ENCODE assay signal across 11 cellular contexts in the genomic region with DNA sequence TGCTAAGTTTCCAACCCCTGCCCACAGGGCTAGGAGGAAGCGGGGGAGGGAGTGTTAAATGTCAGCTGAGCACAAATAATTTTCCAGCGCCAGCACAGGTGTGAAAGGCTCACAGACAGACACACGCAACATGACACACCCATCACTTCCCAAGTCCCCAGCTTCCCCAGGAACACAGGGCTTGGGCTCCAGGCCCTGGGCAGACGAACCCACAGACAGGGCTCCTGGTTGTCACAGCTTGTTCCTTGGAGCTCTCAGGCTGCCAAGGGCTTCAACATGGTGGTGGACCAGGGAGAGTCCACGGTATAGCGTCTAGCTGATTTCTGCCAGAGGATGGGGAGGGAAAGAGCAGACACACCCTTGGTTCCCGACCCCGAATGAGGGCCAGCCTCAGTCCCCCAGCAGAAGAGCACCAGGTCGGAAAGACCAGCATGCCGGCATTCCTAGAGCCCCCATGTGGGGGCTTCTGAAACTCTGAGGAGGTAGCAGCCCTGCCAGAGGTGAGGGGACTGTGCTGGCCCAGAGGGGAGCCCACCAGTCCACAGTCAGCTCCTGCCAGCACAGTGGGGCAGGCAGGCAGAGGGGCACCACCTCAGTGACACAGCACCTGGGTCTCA. TPM values are rescaled to one million over a fixed set of nuclear protein-coding genes. Genes with fewer than 3 reads are reported as not detected.
DNase-seq lines count a peak whose midpoint lies in the region; TF ChIP-seq lines count a peak whose summit lies in the region.
"Had no signal": no experiment of that assay in that cellular context is flagged by ENCODE, and none has a peak within 500 bp of the region (broad histone marks: within the 10 kb centered on the region; RNA-seq: fewer than 3 reads in every experiment).

No MANE protein-coding gene starts in this region.

- H3K36me3 ChIP-seq in DOHH2 (ENCODE audit: control insufficient read depth, low read length) (peaks cover 32% of the 10 kb centered on the region), OCI-LY1 (ENCODE audit: insufficient read depth, low read length) (peaks cover 28% of the 10 kb centered on the region), sigmoid colon (no peaks in the 10 kb centered on the region), SJCRH30 (no peaks in the 10 kb centered on the region)

- H3K9me3 Mint-ChIP-seq in activated naive CD4-positive, alpha-beta T cell treated with anti-CD3 and anti-CD28 coated beads, Interleukin-2, amount 10 ng/mL, durations not matched to agents 7 days and 5 days, result no peaks in the 10 kb centered on the region

- WGBS in sigmoid colon, 2 donors, result 69 to 72% methylated on average over 10 of the region's 10 CpGs

- H3K9me2 ChIP-seq in DOHH2 (replicated peaks; ENCODE audit: control insufficient read depth, low read length), result no peaks in the 10 kb centered on the region
- no peaks in the 10 kb centered on the region for H3K9me2 ChIP-seq in OCI-LY1 (ENCODE audit: low read depth, low read length)

- CTCF ChIA-PET in activated naive CD4-positive, alpha-beta T cell treated with anti-CD3 and anti-CD28 coated beads, Interleukin-2, amount 10 ng/mL, durations not matched to agents 7 days and 5 days (lab: Charles Lee), result interaction anchor here (0.7 to 18.7 kb wide), 10 partner anchors 13 to 151 kb away, joined by 3 to 507 read pairs (median 3); a partner anchor contains a TSS

- peaks cover 29% of the 10 kb centered on the region for H3K79me2 ChIP-seq in DOHH2 (ENCODE audit: control insufficient read depth, low read length)
- H3K79me2 ChIP-seq in OCI-LY1 (ENCODE audit: insufficient read depth, low read length), result no peaks in the 10 kb centered on the region

- H3K27me3 ChIP-seq in DOHH2 (ENCODE audit: control insufficient read depth, low read length), result no peaks in the 10 kb centered on the region
- no peaks in the 10 kb centered on the region for H3K27me3 ChIP-seq in OCI-LY1 (ENCODE audit: insufficient read depth, low read length)
- peaks cover 0 to under 1% (median 0%) of the 10 kb centered on the region in 3 donors for H3K27me3 ChIP-seq in sigmoid colon
- H3K27me3 ChIP-seq in SJCRH30, result no peaks in the 10 kb centered on the region

- intact Hi-C loops in sigmoid colon (cut with DNase I), result loop anchor here (5.0 kb wide), 1 partner anchor 119 kb away; no protein-coding TSS in a partner anchor

- peak overlapping the region; percentile 97 for H3K4me3 ChIP-seq in DOHH2 (ENCODE audit: low read length)
- H3K4me3 ChIP-seq in OCI-LY1 (ENCODE audit: low read depth, low read length, poor library complexity, severe bottlenecking), result peak overlapping the region; percentile 92
- H3K4me3 ChIP-seq in sigmoid colon, result no peak overlapping the region
- no peak overlapping the region for H3K4me3 ChIP-seq in SJCRH30

- peak overlapping the region; percentile 93 for H3K27ac Mint-ChIP-seq in activated naive CD4-positive, alpha-beta T cell treated with anti-CD3 and anti-CD28 coated beads, Interleukin-2, amount 10 ng/mL, durations not matched to agents 7 days and 5 days

- H3K4me1 ChIP-seq in DOHH2 (ENCODE audit: control insufficient read depth, low read length) (peaks cover 52% of the 10 kb centered on the region), OCI-LY1 (ENCODE audit: insufficient read depth, low read length, severe bottlenecking) (peaks cover 54% of the 10 kb centered on the region), sigmoid colon (peaks cover 0 to 17% (median 14%) of the 10 kb centered on the region in 4 donors), SJCRH30 (peaks cover 26% of the 10 kb centered on the region)

- peak overlapping the region; percentile 94 for H3K4me2 ChIP-seq in DOHH2 (ENCODE audit: low read length)
- peak overlapping the region; percentile 90 for H3K4me2 ChIP-seq in OCI-LY1 (ENCODE audit: low read length)

- H4K20me1 ChIP-seq in DOHH2 (ENCODE audit: control insufficient read depth, insufficient read depth, low read depth, low read length) (peaks cover 20% of the 10 kb centered on the region), OCI-LY1 (ENCODE audit: insufficient read depth, low read length) (no peaks in the 10 kb centered on the region)

- DNase-seq in activated naive CD4-positive, alpha-beta T cell treated with anti-CD3 and anti-CD28 coated beads, Interleukin-2, amount 10 ng/mL, durations not matched to agents 7 days and 5 days, result no peak
- peak; percentile 56 for DNase-seq in sigmoid colon
- no peak for DNase-seq in DMS114 treated with DMSO at 0.1 percent for 48 hours (lab: John Stamatoyannopoulos, UW; ENCODE audit: unreplicated experiment)
- no peak for DNase-seq in NCI-H1105 (lab: John Stamatoyannopoulos, UW)
- no peak for DNase-seq in SJCRH30
- DNase-seq in LoVo (ENCODE audit: low spot score), result no peak

- H3K4me1 Mint-ChIP-seq in activated naive CD4-positive, alpha-beta T cell treated with anti-CD3 and anti-CD28 coated beads, Interleukin-2, amount 10 ng/mL, durations not matched to agents 7 days and 5 days, result peaks cover 60% of the 10 kb centered on the region

- no peak for TF ChIP-seq POLR2A in sigmoid colon (IDR thresholded peaks at IDR 0.05)

- peaks cover 12% of the 10 kb centered on the region for H3K36me3 Mint-ChIP-seq in activated naive CD4-positive, alpha-beta T cell treated with anti-CD3 and anti-CD28 coated beads, Interleukin-2, amount 10 ng/mL, durations not matched to agents 7 days and 5 days

- TF ChIP-seq EP300 in sigmoid colon (IDR thresholded peaks at IDR 0.05), result no peak

- H2AFZ ChIP-seq in OCI-LY1 (ENCODE audit: low read length), result no peak overlapping the region

- peak overlapping the region; percentile 92 for H3K4me3 Mint-ChIP-seq in activated naive CD4-positive, alpha-beta T cell treated with anti-CD3 and anti-CD28 coated beads, Interleukin-2, amount 10 ng/mL, durations not matched to agents 7 days and 5 days

- peak overlapping the region; percentile 90 for H3K9ac ChIP-seq in OCI-LY1 (ENCODE audit: low read length)

- no peak overlapping the region for H3K27ac ChIP-seq in DOHH2 (ENCODE audit: low read depth, low read length)
- H3K27ac ChIP-seq in OCI-LY1 (ENCODE audit: low read depth, low read length, poor library complexity, severe bottlenecking), result peak overlapping the region; percentile 55
- no peak overlapping the region for H3K27ac ChIP-seq in sigmoid colon
- H3K27ac ChIP-seq in SJCRH30, result no peak overlapping the region
- H3K27ac ChIP-seq: epithelial cell of prostate had no signal

- TF ChIP-seq CTCF in DOHH2 (IDR thresholded peaks at IDR 0.05; ENCODE audit: low read depth, low read length, poor library complexity, severe bottlenecking), result no peak
- no peak for TF ChIP-seq CTCF in OCI-LY1 (IDR thresholded peaks at IDR 0.05; ENCODE audit: low read length)
- no peak for TF ChIP-seq CTCF in sigmoid colon (IDR thresholded peaks at IDR 0.05)

- no peaks in the 10 kb centered on the region for H3K27me3 Mint-ChIP-seq in activated naive CD4-positive, alpha-beta T cell treated with anti-CD3 and anti-CD28 coated beads, Interleukin-2, amount 10 ng/mL, durations not matched to agents 7 days and 5 days

- no peaks in the 10 kb centered on the region for H3K9me3 ChIP-seq in DOHH2 (ENCODE audit: control insufficient read depth, insufficient read depth, low read length)
- H3K9me3 ChIP-seq in OCI-LY1 (ENCODE audit: low read length), result no peaks in the 10 kb centered on the region
- no peaks in the 10 kb centered on the region for H3K9me3 ChIP-seq in sigmoid colon
- H3K9me3 ChIP-seq in SJCRH30 (replicated peaks), result no peaks in the 10 kb centered on the region

- H3F3A ChIP-seq in DOHH2 (ENCODE audit: control insufficient read depth, insufficient read depth) (peaks cover 21% of the 10 kb centered on the region), OCI-LY1 (ENCODE audit: insufficient read depth, low read length) (no peaks in the 10 kb centered on the region)

RNA-seq across cellular contexts. Expression of a gene that starts 1.9 kb away (rescaled TPM):
- total RNA-seq in sigmoid colon, result 1 to 10 TPM in 3 of 4 donors, not detected in 1; 2.5 to 6.7 (median 3.0) TPM
- 10 to 100 TPM in 1 of 3 donors, 1 to 10 TPM in 2; 1.2 to 17.4 (median 1.2) TPM for polyA plus RNA-seq in sigmoid colon
- 0.67 and 1.0 TPM in 2 replicates for total RNA-seq in SJCRH30 (2014; rRNA removed; shearing (Covaris generic))

RNA-seq across cellular contexts. Expression of a gene that starts 5.0 kb away (rescaled TPM):
- not detected for total RNA-seq in sigmoid colon
- under 1 TPM in 1 of 3 donors, not detected in 2; 0.36 TPM for polyA plus RNA-seq in sigmoid colon
- not detected in 2 replicates for total RNA-seq in SJCRH30 (2014; rRNA removed; shearing (Covaris generic))
- total RNA-seq: left lobe of liver had no signal

RNA-seq across cellular contexts. Expression of a gene that starts 27.0 kb away (rescaled TPM):
- total RNA-seq in sigmoid colon, result 1 to 10 TPM in 2 of 4 donors, under 1 TPM in 2; 0.49 to 1.4 (median 0.83) TPM
- polyA plus RNA-seq in sigmoid colon, result under 1 TPM in 2 of 3 donors, not detected in 1; under 0.01 to 0.54 TPM
- total RNA-seq in SJCRH30 (2014; rRNA removed; shearing (Covaris generic)), result not detected in 2 replicates
- total RNA-seq: G401 had no signal

Comparison
In these comparisons a context has a peak if more than half of its experiments do, and no peak if none do; other contexts are left out.
1. H3K4me3 ChIP-seq: peak in DOHH2 (single experiment) and OCI-LY1 (single experiment); none in sigmoid colon (0 of 4) and SJCRH30 (single experiment).